In the genomic region with DNA sequence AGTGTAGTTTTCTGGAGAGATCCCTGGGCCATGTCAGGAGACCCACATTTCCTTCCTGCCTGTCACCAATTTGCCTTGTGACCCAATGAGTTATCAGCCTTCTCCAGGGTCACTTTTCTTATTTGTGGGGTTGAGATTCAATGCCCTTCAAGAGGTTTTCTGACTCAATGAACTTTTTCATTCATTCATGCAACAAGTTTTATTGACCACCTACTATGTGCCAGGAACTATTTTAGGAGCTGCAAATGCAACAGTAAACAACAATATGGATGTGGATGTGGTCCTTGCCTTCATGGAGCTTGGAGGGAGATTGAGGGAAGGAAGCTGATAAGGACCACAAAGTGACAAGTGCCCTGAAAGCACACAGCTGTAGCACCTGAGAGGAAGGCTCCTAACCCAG, we compare ENCODE assay signal across 21 cellular contexts.
DNase-seq lines count a peak whose midpoint lies in the region; ATAC-seq, FAIRE-seq and TF ChIP-seq lines count a peak whose summit lies in the region.
"Had no signal": no experiment of that assay in that cellular context is flagged by ENCODE, and none has a peak within 500 bp of the region (broad histone marks: within the 10 kb centered on the region; RNA-seq: fewer than 3 reads in every experiment).

No MANE protein-coding gene starts in this region.

- H3K4me2 ChIP-seq in HepG2 (ENCODE audit: low read depth, low read length) (no peak overlapping the region), neuronal stem cell (ENCODE audit: insufficient read depth, low read length, poor library complexity, severe bottlenecking) (no peak overlapping the region)
- H3K4me2 ChIP-seq: BLaER1 had no signal

- H3K27ac ChIP-seq in HepG2 (ENCODE audit: extremely low read length, insufficient read depth, low read length) = no peak overlapping the region
- no peak overlapping the region for H3K27ac ChIP-seq in right lobe of liver
- H3K27ac ChIP-seq in VCaP = peak overlapping the region; percentile 79
- peak overlapping the region; percentile 90 for H3K27ac ChIP-seq in neuronal stem cell (replicated peaks; ENCODE audit: low read length)
- H3K27ac ChIP-seq: BLaER1 had no signal

- TF ChIP-seq RAD21 in HepG2 (CRISPR knock-in tag; IDR thresholded peaks at IDR 0.05) = no peak

- DNase-seq in HepG2 (ENCODE audit: low spot score) (no peak), right lobe of liver (no peak), neuronal stem cell (ENCODE audit: low spot score) (no peak), NCI-H2196 treated with DMSO at 0.1 percent for 48 hours (lab: John Stamatoyannopoulos, UW; ENCODE audit: unreplicated experiment) (no peak), epidermal melanocyte (ENCODE audit: insufficient read length, low spot score) (no peak)
- DNase-seq: 8988T; ACHN; BE2C; C1 segment of cervical spinal cord; Caco-2; Calu3; CD4-positive, alpha-beta T cell; CD8-positive, alpha-beta T cell; DMS79 treated with DMSO at 0.1 percent for 48 hours; GF-D8 had no signal

- peak overlapping the region; percentile 1 for H2BK12ac ChIP-seq in neuronal stem cell (ENCODE audit: low read length)

- H3K4me1 ChIP-seq in HepG2 (ENCODE audit: insufficient read depth, low read length) (peaks cover 49% of the 10 kb centered on the region), right lobe of liver (peaks cover 0 to 3% (median 0%) of the 10 kb centered on the region in 4 donors), neuronal stem cell (ENCODE audit: control insufficient read depth in 2 of 2, insufficient read depth in 1 of 2, low read depth in 1 of 2, low read length in 2 of 2) (peaks cover 19 to 21% of the 10 kb centered on the region in 2 donors)
- H3K4me1 ChIP-seq: BE2C, BLaER1 had no signal

- H2AK5ac ChIP-seq in neuronal stem cell (ENCODE audit: low read depth, low read length) = peak overlapping the region; percentile 52

- H2AFZ ChIP-seq in HepG2 (ENCODE audit: low read length) (no peak overlapping the region), neuronal stem cell (ENCODE audit: low read length) (no peak overlapping the region)

- POLR2A ChIA-PET in HepG2 (lab: Yijun Ruan, JAX) = no interaction called here

- no TSS peak for BruUV-seq in HepG2 (replicated peaks; lab: Mats Ljungman, UMichigan)

- CTCF ChIA-PET in HepG2 (lab: Yijun Ruan, JAX; ENCODE audit: low intra/inter-chr PET ratio, low total read pairs) = no interaction called here

- H3K18ac ChIP-seq in neuronal stem cell (ENCODE audit: low read length) = peak overlapping the region; percentile 84

- no peaks in the 10 kb centered on the region for H3K79me1 ChIP-seq in neuronal stem cell (ENCODE audit: low read depth, low read length)

- in situ Hi-C loops in HepG2 (cut with HindIII; ENCODE audit: extremely low pct_ligation_motif_present, low pct_unique_long_range_greater_than_20kb) = no loop called here

- no peak overlapping the region for H3K23ac ChIP-seq in neuronal stem cell (ENCODE audit: low read depth, low read length, poor library complexity)

- ATAC-seq in HepG2 (no peak), right lobe of liver (no peak)
- ATAC-seq: CD8-positive, alpha-beta T cell had no signal

- no peak for FAIRE-seq in HepG2 (lab: Jason Lieb, UNC)
- FAIRE-seq: A204.1, D721Med, G401.6, GM19239 had no signal

- H3K4me3 ChIP-seq in HepG2 (replicated peaks in 1 of 3; ENCODE audit: insufficient read depth in 1 of 3, low read depth in 2 of 3, low read length in 3 of 3) (no peak overlapping the region), right lobe of liver (no peak overlapping the region), neuronal stem cell (ENCODE audit: low read length in 2 of 2) (no peak overlapping the region)
- H3K4me3 ChIP-seq: BLaER1 had no signal

- no peaks in the 10 kb centered on the region for H3K9me3 ChIP-seq in HepG2 (ENCODE audit: low read length)
- no peaks in the 10 kb centered on the region for H3K9me3 ChIP-seq in right lobe of liver
- H3K9me3 ChIP-seq in neuronal stem cell (replicated peaks in 1 of 2; ENCODE audit: control insufficient read depth in 2 of 2, insufficient read depth in 1 of 2, low read depth in 1 of 2, low read length in 2 of 2) = peaks cover 0 to 1% of the 10 kb centered on the region in 2 donors
- H3K9me3 ChIP-seq: BE2C, BLaER1, Caco-2 had no signal

- H4K8ac ChIP-seq in neuronal stem cell (ENCODE audit: low read depth, low read length) = no peak overlapping the region

- no peak for TF ChIP-seq CTCF in HepG2 (CRISPR knock-in tag; IDR thresholded peaks at IDR 0.05)
- TF ChIP-seq CTCF in right lobe of liver (IDR thresholded peaks at IDR 0.05) = no peak
- no peak for TF ChIP-seq CTCF in VCaP (conservative IDR thresholded peaks at IDR 0.05)

- intact Hi-C loops in HepG2 (cut with micrococcal nuclease; ENCODE audit: unreplicated experiment) = no loop called here
- intact Hi-C loops in right lobe of liver (cut with DNase I) = no loop called here

- H2BK15ac ChIP-seq in neuronal stem cell (ENCODE audit: low read length) = no peak overlapping the region

- H3K9ac ChIP-seq in HepG2 (ENCODE audit: insufficient read depth, low read depth, low read length) (no peak overlapping the region), neuronal stem cell (ENCODE audit: low read depth, low read length, poor library complexity) (no peak overlapping the region)
- H3K9ac ChIP-seq: BLaER1 had no signal

- no peaks in the 10 kb centered on the region for H3K79me2 ChIP-seq in HepG2 (ENCODE audit: insufficient read depth, low read length)

- no peaks in the 10 kb centered on the region for H4K20me1 ChIP-seq in HepG2 (ENCODE audit: insufficient read depth, low read length)
- H4K20me1 ChIP-seq: BLaER1 had no signal

- no peak overlapping the region for H3K14ac ChIP-seq in neuronal stem cell (ENCODE audit: low read length)

- H2BK5ac ChIP-seq in neuronal stem cell (ENCODE audit: low read length) = no peak overlapping the region

- H3K27me3 ChIP-seq in HepG2 (ENCODE audit: control insufficient read depth in 1 of 2, insufficient read depth in 2 of 2, low read length in 2 of 2) (peaks cover 0 to 1% of the 10 kb centered on the region in 2 experiments; a peak in 1 of 5 replicates), right lobe of liver (no peaks in the 10 kb centered on the region), neuronal stem cell (ENCODE audit: control insufficient read depth in 3 of 3, insufficient read depth in 3 of 3, low read depth in 1 of 3, low read length in 3 of 3) (no peaks in the 10 kb centered on the region)
- H3K27me3 ChIP-seq: BE2C, BLaER1 had no signal

- H3K36me3 ChIP-seq in HepG2 (replicated peaks in 1 of 2; ENCODE audit: control insufficient read depth in 1 of 2, insufficient read depth in 2 of 2, low read length in 2 of 2) (no peaks in the 10 kb centered on the region), right lobe of liver (no peaks in the 10 kb centered on the region), neuronal stem cell (replicated peaks in 1 of 2; ENCODE audit: control insufficient read depth in 2 of 2, insufficient read depth in 2 of 2, low read length in 2 of 2) (no peaks in the 10 kb centered on the region)
- H3K36me3 ChIP-seq: BE2C, BLaER1 had no signal

- no peak overlapping the region for H2BK120ac ChIP-seq in neuronal stem cell (ENCODE audit: low read depth, low read length)

- no peak overlapping the region for H4K91ac ChIP-seq in neuronal stem cell (ENCODE audit: low read depth, low read length, poor library complexity)

- TF ChIP-seq POLR2A in HepG2 (IDR thresholded peaks at IDR 0.05; ENCODE audit: insufficient read depth in 1 of 2, low read depth in 2 of 2, low read length in 2 of 2) (no peak), right lobe of liver (IDR thresholded peaks at IDR 0.05) (no peak)

- TF ChIP-seq EP300 in HepG2 (IDR thresholded peaks at IDR 0.05; ENCODE audit: low read depth in 2 of 2, low read length in 2 of 2) = no peak
- TF ChIP-seq EP300 in HepG2 (CRISPR knock-in tag; IDR thresholded peaks at IDR 0.05; ENCODE audit: borderline replicate concordance) = no peak

- no peak overlapping the region for H3K4ac ChIP-seq in neuronal stem cell (ENCODE audit: low read length)

TF ChIP-seq in HepG2, 621 proteins besides CTCF, POLR2A, EP300 and RAD21 (continues in another document):
- no peak for TF ChIP-seq ZNF678 (CRISPR knock-in tag; IDR thresholded peaks at IDR 0.05)
- no peak for TF ChIP-seq HBP1 (CRISPR knock-in tag; IDR thresholded peaks at IDR 0.05; ENCODE audit: low read depth)
- TF ChIP-seq PPARG (CRISPR knock-in tag; conservative IDR thresholded peaks at IDR 0.05) = no peak
- peak; percentile 60; the same call in 1 of the 2 replicates for TF ChIP-seq ZKSCAN1 (IDR thresholded peaks at IDR 0.05; ENCODE audit: low read length)

Comparison
In these comparisons a context has a peak if more than half of its experiments do, and no peak if none do; other contexts are left out.
1. H3K27ac ChIP-seq: peak in VCaP (single experiment) and neuronal stem cell (single experiment); none in HepG2 (single experiment) and right lobe of liver (0 of 3).